In genomic region chr2:224210495-224211472, GRCh38 we compare ENCODE assay signal across 24 cellular contexts.
DNase-seq lines count a peak whose midpoint lies in the region; ATAC-seq, FAIRE-seq and TF ChIP-seq lines count a peak whose summit lies in the region.
"Had no signal": no experiment of that assay in that cellular context is flagged by ENCODE, and none has a peak within 500 bp of the region (broad histone marks: within the 10 kb centered on the region; RNA-seq: fewer than 3 reads in every experiment).

No MANE protein-coding gene starts in this region.

- H3K27ac ChIP-seq in endodermal cell (ENCODE audit: low read depth, low read length), result no peak overlapping the region
- H3K27ac ChIP-seq in osteoblast (ENCODE audit: low read depth, low read length), result no peak overlapping the region
- no peak overlapping the region for H3K27ac ChIP-seq in small intestine (ENCODE audit: low read depth in 1 of 2, low read length in 1 of 2)
- H3K27ac ChIP-seq: sigmoid colon, SJSA1, uterus had no signal

- H3K27me3 ChIP-seq in endodermal cell (ENCODE audit: control insufficient read depth, insufficient read depth, low read length, poor library complexity, severe bottlenecking), result no peaks in the 10 kb centered on the region
- H3K27me3 ChIP-seq in osteoblast (ENCODE audit: insufficient read depth, low read length), result no peaks in the 10 kb centered on the region
- H3K27me3 ChIP-seq in small intestine (ENCODE audit: control insufficient read depth in 2 of 2, insufficient read depth in 2 of 2, low read length in 2 of 2), result no peaks in the 10 kb centered on the region
- H3K27me3 ChIP-seq: sigmoid colon, SJSA1, uterus had no signal

- FAIRE-seq in RCC 7860 (lab: Jason Lieb, UNC), result no peak
- no peak for FAIRE-seq in small intestine (lab: Jason Lieb, UNC)
- FAIRE-seq: colon, GM12878 had no signal

- H4K20me1 ChIP-seq in osteoblast (ENCODE audit: insufficient read depth, low read length), result no peaks in the 10 kb centered on the region

- DNase-seq in COLO829 (ENCODE audit: low spot score) (peak; percentile 88), NCI-H226 (peak; percentile 49), endodermal cell (peak; percentile 49), osteoblast (ENCODE audit: insufficient read length, low spot score, missing footprints) (peak; percentile 1), RCC 7860 (ENCODE audit: low spot score) (no peak), DMS53 treated with DMSO at 0.1 percent for 48 hours (lab: John Stamatoyannopoulos, UW; ENCODE audit: unreplicated experiment) (no peak), small intestine (no peak)
- DNase-seq: activated CD4-positive, alpha-beta memory T cell treated with anti-CD3 and anti-CD28 coated beads, Interleukin-2, amount 10 ng/mL, durations not matched to agents 7 days and 5 days; activated CD4-positive, CD25-positive, alpha-beta regulatory T cell; activated gamma-delta T cell; CD8-positive, alpha-beta T cell; effector memory CD8-positive, alpha-beta T cell; NCI-H1417 treated with DMSO at 0.1 percent for 48 hours; NCI-H524; sigmoid colon; substantia nigra had no signal

- H3K4me1 Mint-ChIP-seq in endodermal cell, result peaks cover 46% of the 10 kb centered on the region
- H3K4me1 Mint-ChIP-seq: activated CD4-positive, alpha-beta memory T cell treated with anti-CD3 and anti-CD28 coated beads, Interleukin-2, amount 10 ng/mL, durations not matched to agents 7 days and 5 days had no signal

- H3K9me3 Mint-ChIP-seq in endodermal cell, result no peaks in the 10 kb centered on the region
- H3K9me3 Mint-ChIP-seq: activated CD4-positive, alpha-beta memory T cell treated with anti-CD3 and anti-CD28 coated beads, Interleukin-2, amount 10 ng/mL, durations not matched to agents 7 days and 5 days; CD8-positive, alpha-beta T cell; effector memory CD8-positive, alpha-beta T cell; natural killer cell treated with Interleukin-12 subunit alpha and Interleukin-12 subunit beta and Interleukin-15 and Interleukin-18, amount 100 ng/mL, for 72 hours; T-helper 2 cell treated with Interferon-gamma antibody and Interleukin-4, amounts not matched to agents 5 μg/mL and 100 μg/mL, for 36 hours had no signal

- no peak overlapping the region for H3K4me2 ChIP-seq in osteoblast (ENCODE audit: insufficient read depth, low read length)

- H3K4me3 Mint-ChIP-seq in endodermal cell, result no peak overlapping the region
- H3K4me3 Mint-ChIP-seq: activated CD4-positive, alpha-beta memory T cell treated with anti-CD3 and anti-CD28 coated beads, Interleukin-2, amount 10 ng/mL, durations not matched to agents 7 days and 5 days; CD8-positive, alpha-beta T cell; effector memory CD8-positive, alpha-beta T cell; natural killer cell treated with Interleukin-12 subunit alpha and Interleukin-12 subunit beta and Interleukin-15 and Interleukin-18, amount 100 ng/mL, for 72 hours; T-helper 2 cell treated with Interferon-gamma antibody and Interleukin-4, amounts not matched to agents 5 μg/mL and 100 μg/mL, for 36 hours had no signal

- H2AFZ ChIP-seq in osteoblast (ENCODE audit: low read length), result peak overlapping the region; percentile 25

- H3K4me3 ChIP-seq in endodermal cell (ENCODE audit: low read length), result no peak overlapping the region
- H3K4me3 ChIP-seq in osteoblast (ENCODE audit: insufficient read depth, low read length), result no peak overlapping the region
- H3K4me3 ChIP-seq in small intestine (ENCODE audit: low read depth in 1 of 2, low read length in 2 of 2), result no peak overlapping the region
- H3K4me3 ChIP-seq: GM12878, sigmoid colon, SJSA1, uterus had no signal

- TF ChIP-seq CTCF in endodermal cell (conservative IDR thresholded peaks at IDR 0.05) (no peak), osteoblast (IDR thresholded peaks at IDR 0.05; ENCODE audit: extremely low read depth, low read depth, low read length) (no peak)

- H3K27me3 Mint-ChIP-seq in endodermal cell (ENCODE audit: insufficient read depth), result no peaks in the 10 kb centered on the region

- H3K36me3 ChIP-seq in endodermal cell (ENCODE audit: control insufficient read depth, insufficient read depth, low read length), result no peaks in the 10 kb centered on the region
- no peaks in the 10 kb centered on the region for H3K36me3 ChIP-seq in osteoblast (ENCODE audit: insufficient read depth, low read length)
- no peaks in the 10 kb centered on the region for H3K36me3 ChIP-seq in small intestine (ENCODE audit: control insufficient read depth in 2 of 2, insufficient read depth in 2 of 2, low read length in 2 of 2)
- H3K36me3 ChIP-seq: sigmoid colon, SJSA1, uterus had no signal

- no peaks in the 10 kb centered on the region for H3K36me3 Mint-ChIP-seq in endodermal cell (ENCODE audit: low read depth)
- H3K36me3 Mint-ChIP-seq: CD8-positive, alpha-beta T cell; natural killer cell treated with Interleukin-12 subunit alpha and Interleukin-12 subunit beta and Interleukin-15 and Interleukin-18, amount 100 ng/mL, for 72 hours had no signal

- 91 to 92% methylated on average over 2 to 6 of the region's 6 CpGs for WGBS in endodermal cell (ENCODE audit: insufficient coverage in 1 of 2, insufficient read length in 1 of 2), 2 experiments
- WGBS in small intestine, 3 donors, result 76 to 80% (median 80%) methylated on average over 6 of the region's 6 CpGs

- H3K4me1 ChIP-seq in endodermal cell (ENCODE audit: control insufficient read depth, insufficient read depth, low read length) (peaks cover 11% of the 10 kb centered on the region), osteoblast (ENCODE audit: insufficient read depth, low read length) (peaks cover 5% of the 10 kb centered on the region), small intestine (ENCODE audit: control insufficient read depth in 2 of 2, insufficient read depth in 1 of 2, low read depth in 1 of 2, low read length in 1 of 2) (no peaks in the 10 kb centered on the region)
- H3K4me1 ChIP-seq: sigmoid colon, SJSA1, uterus had no signal

- H3K27ac Mint-ChIP-seq in endodermal cell, result peak overlapping the region; percentile 69
- H3K27ac Mint-ChIP-seq: activated CD4-positive, alpha-beta memory T cell treated with anti-CD3 and anti-CD28 coated beads, Interleukin-2, amount 10 ng/mL, durations not matched to agents 7 days and 5 days; CD8-positive, alpha-beta T cell; effector memory CD8-positive, alpha-beta T cell; natural killer cell treated with Interleukin-12 subunit alpha and Interleukin-12 subunit beta and Interleukin-15 and Interleukin-18, amount 100 ng/mL, for 72 hours; T-helper 2 cell treated with Interferon-gamma antibody and Interleukin-4, amounts not matched to agents 5 μg/mL and 100 μg/mL, for 36 hours had no signal

- no peak overlapping the region for H3K9ac ChIP-seq in endodermal cell (ENCODE audit: extremely low read depth, low read length, poor library complexity, severe bottlenecking)

- no peak for ATAC-seq in HG03342 (IDR thresholded peaks at IDR 0.05; ENCODE audit: unreplicated experiment)
- ATAC-seq: CD8-positive, alpha-beta T cell; effector memory CD8-positive, alpha-beta T cell; GM12878; natural killer cell treated with Interleukin-12 subunit alpha and Interleukin-12 subunit beta and Interleukin-15 and Interleukin-18, amount 100 ng/mL, for 72 hours; Panc1 had no signal

- H3K79me2 ChIP-seq in osteoblast (ENCODE audit: insufficient read depth, low read length), result no peaks in the 10 kb centered on the region

- H3K9me3 ChIP-seq in endodermal cell (ENCODE audit: control insufficient read depth, low read length) (no peaks in the 10 kb centered on the region), osteoblast (ENCODE audit: low read depth, low read length) (no peaks in the 10 kb centered on the region), small intestine (ENCODE audit: control insufficient read depth, low read depth) (no peaks in the 10 kb centered on the region)
- H3K9me3 ChIP-seq: sigmoid colon, SJSA1, uterus had no signal

Comparison
In these comparisons a context has a peak if more than half of its experiments do, and no peak if none do; other contexts are left out.
1. DNase-seq: peak in COLO829 (single experiment), NCI-H226 (single experiment), endodermal cell (single experiment) and osteoblast (single experiment); none in RCC 7860 (single experiment), DMS53 treated with DMSO at 0.1 percent for 48 hours (single experiment) and small intestine (single experiment).